In the genomic region with DNA sequence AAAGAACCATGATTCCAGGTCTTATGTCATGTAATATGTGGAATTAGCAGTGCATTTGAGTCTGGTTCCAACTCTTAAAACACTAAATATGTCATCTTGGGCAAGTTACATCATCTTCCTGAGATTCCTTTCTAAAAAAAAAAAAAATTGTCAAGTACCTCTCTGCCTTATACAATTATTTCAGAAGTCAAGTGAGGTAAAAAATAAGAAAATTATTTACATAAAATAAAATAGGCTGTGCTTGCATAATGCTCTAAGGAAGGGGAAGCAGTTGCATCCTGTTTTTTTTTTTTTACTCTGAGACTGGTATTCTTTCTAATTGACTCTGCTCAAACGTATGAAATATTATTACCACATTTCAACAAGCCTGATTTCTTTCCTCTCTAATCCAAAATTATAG, we compare ENCODE assay signal across 20 cellular contexts. TPM values are rescaled to one million over a fixed set of nuclear protein-coding genes. Genes with fewer than 3 reads are reported as not detected.
"Had no signal": no experiment of that assay in that cellular context is flagged by ENCODE, and none has a peak within 500 bp of the region (broad histone marks: within the 10 kb centered on the region; RNA-seq: fewer than 3 reads in every experiment).

No MANE protein-coding gene starts in this region.

- H3K4me3 Mint-ChIP-seq: activated B cell treated with CpG ODN at 0.5 μM for 24 hours; activated CD4-positive, alpha-beta memory T cell treated with anti-CD3 and anti-CD28 coated beads, Interleukin-2, amount 10 ng/mL, durations not matched to agents 7 days and 5 days; activated naive CD4-positive, alpha-beta T cell treated with anti-CD3 and anti-CD28 coated beads for 36 hours; activated T-cell treated with anti-CD3 and anti-CD28 coated beads, Interleukin-2, amount 50 U/mL, for 72 hours; immature natural killer cell; natural killer cell had no signal

- DNase-seq: activated B cell treated with CpG ODN at 0.5 μM for 24 hours; activated CD4-positive, alpha-beta memory T cell treated with anti-CD3 and anti-CD28 coated beads, Interleukin-2, amount 10 ng/mL, durations not matched to agents 7 days and 5 days; activated CD4-positive, alpha-beta T cell treated with anti-CD3 and anti-CD28 coated beads for 4 hours; activated effector memory CD4-positive, alpha-beta T cell treated with Interleukin-2 at 50 U/mL for 16 hours; activated naive CD4-positive, alpha-beta T cell treated with anti-CD3 and anti-CD28 coated beads for 36 hours; activated T-cell treated with anti-CD3 and anti-CD28 coated beads, Interleukin-2, amount 50 U/mL, for 72 hours; amygdala; cerebellar nuclear complex; effector CD4-positive, alpha-beta T cell; foreskin keratinocyte; immature natural killer cell; left ventricle myocardium inferior; mammary epithelial cell; midbrain; natural killer cell; stimulated activated CD4-positive, alpha-beta T cell treated with anti-CD3 and anti-CD28 coated beads, Interleukin-4, amount 100 ng/mL, for 24 hours; stimulated activated naive CD4-positive, alpha-beta T cell treated with Interleukin-2 at 50 U/mL for 16 hours; T1000 had no signal

- ATAC-seq: activated T-cell treated with anti-CD3 and anti-CD28 coated beads, Interleukin-2, amount 50 U/mL, for 72 hours; foreskin keratinocyte; natural killer cell had no signal

- H3K4me1 Mint-ChIP-seq: activated B cell treated with CpG ODN at 0.5 μM for 24 hours; activated CD4-positive, alpha-beta memory T cell treated with anti-CD3 and anti-CD28 coated beads, Interleukin-2, amount 10 ng/mL, durations not matched to agents 7 days and 5 days; immature natural killer cell; natural killer cell had no signal

- H3K9me3 Mint-ChIP-seq: activated B cell treated with CpG ODN at 0.5 μM for 24 hours; activated CD4-positive, alpha-beta memory T cell treated with anti-CD3 and anti-CD28 coated beads, Interleukin-2, amount 10 ng/mL, durations not matched to agents 7 days and 5 days had no signal

- H3K27me3 Mint-ChIP-seq: activated B cell treated with CpG ODN at 0.5 μM for 24 hours; activated CD4-positive, alpha-beta memory T cell treated with anti-CD3 and anti-CD28 coated beads, Interleukin-2, amount 10 ng/mL, durations not matched to agents 7 days and 5 days; progenitor cell of endocrine pancreas; type B pancreatic cell had no signal

- H3K36me3 Mint-ChIP-seq: immature natural killer cell, natural killer cell had no signal

- H3K27ac Mint-ChIP-seq: activated B cell treated with CpG ODN at 0.5 μM for 24 hours; activated CD4-positive, alpha-beta memory T cell treated with anti-CD3 and anti-CD28 coated beads, Interleukin-2, amount 10 ng/mL, durations not matched to agents 7 days and 5 days; activated naive CD4-positive, alpha-beta T cell treated with anti-CD3 and anti-CD28 coated beads for 36 hours; activated T-cell treated with anti-CD3 and anti-CD28 coated beads, Interleukin-2, amount 50 U/mL, for 72 hours; immature natural killer cell; natural killer cell; progenitor cell of endocrine pancreas had no signal

RNA-seq across cellular contexts. Expression of a gene that starts 55.1 kb away (rescaled TPM):
- total RNA-seq: activated B cell treated with CpG ODN at 0.5 μM for 24 hours had no signal
